ENCODE assay signal across 7 cellular contexts in the genomic region with DNA sequence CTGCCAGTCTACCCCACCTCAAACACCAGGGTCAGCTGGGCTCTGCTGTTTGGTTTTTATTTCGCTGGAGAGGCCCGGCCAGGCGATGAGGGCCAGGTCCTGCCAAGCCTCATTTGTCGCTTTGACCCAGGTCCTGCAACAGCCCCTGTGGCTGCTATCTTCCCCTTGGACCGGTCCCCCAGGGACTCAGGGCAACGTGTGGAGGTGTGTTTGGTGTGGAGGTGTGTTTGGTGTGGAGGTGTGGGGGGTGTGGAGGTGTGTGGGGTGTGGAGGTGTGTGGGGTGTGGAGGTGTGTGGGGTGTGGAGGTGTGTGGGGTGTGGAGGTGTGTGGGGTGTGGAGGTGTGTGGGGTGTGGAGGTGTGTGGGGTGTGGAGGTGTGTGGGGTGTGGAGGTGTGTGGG. TPM values are rescaled to one million over a fixed set of nuclear protein-coding genes. Genes with fewer than 3 reads are reported as not detected.
A peak's percentile ranks its signal among the peaks of the same experiment; 100 is the strongest.
DNase-seq lines count a peak whose midpoint lies in the region; ATAC-seq and TF ChIP-seq lines count a peak whose summit lies in the region.
"Not testable (repeated sequence)": the region's sequence is repeated elsewhere in the genome, so short reads cannot be mapped to it uniquely, and the experiment has no call there.

No MANE protein-coding gene starts in this region.

- not testable (repeated sequence) for H3K9me3 ChIP-seq in gastroesophageal sphincter; neural progenitor cell (ENCODE audit: low read depth)

- TF ChIP-seq EP300 in gastroesophageal sphincter (IDR thresholded peaks at IDR 0.05): not testable (repeated sequence)

- H3K4me1 Mint-ChIP-seq in IgD-negative memory B cell (peaks cover 5 to 18% (median 15%) of the 10 kb centered on the region in 3 donors), mesothelial cell of epicardium (peaks cover 49% of the 10 kb centered on the region), neural progenitor cell (peaks cover 20% of the 10 kb centered on the region)
- H3K4me1 Mint-ChIP-seq in activated T-cell treated with anti-CD3 and anti-CD28 coated beads, Interleukin-2, amount 50 U/mL, for 72 hours (ENCODE audit: low read depth): peaks cover 33% of the 10 kb centered on the region
- H3K4me1 Mint-ChIP-seq in central memory CD8-positive, alpha-beta T cell: peaks cover 41% of the 10 kb centered on the region
- H3K4me1 Mint-ChIP-seq in stimulated activated effector memory CD8-positive, alpha-beta T cell treated with anti-CD3 and anti-CD28 coated beads, Interleukin-12 subunit alpha, Interleukin-12 subunit beta, amount 100 ng/mL, for 72 hours: peaks cover 35% of the 10 kb centered on the region

- H3K27ac ChIP-seq in gastroesophageal sphincter: peak overlapping the region in 3 of 4 donors; percentile 69 to 97 (median 95)
- H3K27ac ChIP-seq in neural progenitor cell: not testable (repeated sequence)

- not testable (repeated sequence) for H3K27me3 ChIP-seq in gastroesophageal sphincter, neural progenitor cell

- H3K27ac Mint-ChIP-seq in IgD-negative memory B cell (peak overlapping the region in 1 of 3 donors; percentile 78), mesothelial cell of epicardium (peak overlapping the region; percentile 36)
- H3K27ac Mint-ChIP-seq in activated T-cell treated with anti-CD3 and anti-CD28 coated beads, Interleukin-2, amount 50 U/mL, for 72 hours: peak overlapping the region; percentile 56
- peak overlapping the region; percentile 69 for H3K27ac Mint-ChIP-seq in central memory CD8-positive, alpha-beta T cell (ENCODE audit: low read depth)
- not testable (repeated sequence) for H3K27ac Mint-ChIP-seq in neural progenitor cell
- H3K27ac Mint-ChIP-seq in stimulated activated effector memory CD8-positive, alpha-beta T cell treated with anti-CD3 and anti-CD28 coated beads, Interleukin-12 subunit alpha, Interleukin-12 subunit beta, amount 100 ng/mL, for 72 hours: peak overlapping the region; percentile 80

- peaks cover 71% of the 10 kb centered on the region for H4K20me1 ChIP-seq in neural progenitor cell (ENCODE audit: low read depth)

- not testable (repeated sequence) for H3K4me2 ChIP-seq in neural progenitor cell

- H3F3A ChIP-seq in neural progenitor cell (ENCODE audit: low read depth): not testable (repeated sequence)

- H3K36me3 Mint-ChIP-seq in IgD-negative memory B cell; activated T-cell treated with anti-CD3 and anti-CD28 coated beads, Interleukin-2, amount 50 U/mL, for 72 hours (ENCODE audit: insufficient read depth in 2 of 2); mesothelial cell of epicardium; neural progenitor cell: not testable (repeated sequence)
- H3K36me3 Mint-ChIP-seq in central memory CD8-positive, alpha-beta T cell (ENCODE audit: insufficient read depth): peaks cover 21% of the 10 kb centered on the region
- peaks cover 21% of the 10 kb centered on the region for H3K36me3 Mint-ChIP-seq in stimulated activated effector memory CD8-positive, alpha-beta T cell treated with anti-CD3 and anti-CD28 coated beads, Interleukin-12 subunit alpha, Interleukin-12 subunit beta, amount 100 ng/mL, for 72 hours

- H3K4me1 ChIP-seq in gastroesophageal sphincter: peaks cover 0 to 91% (median 59%) of the 10 kb centered on the region in 3 donors
- H3K4me1 ChIP-seq in neural progenitor cell: peaks cover 13% of the 10 kb centered on the region

- not testable (repeated sequence) for ATAC-seq in activated T-cell treated with anti-CD3 and anti-CD28 coated beads, Interleukin-2, amount 50 U/mL, for 72 hours (replicated peaks in 1 of 2); central memory CD8-positive, alpha-beta T cell (replicated peaks; ENCODE audit: extremely low read depth, poor library complexity, severe bottlenecking); gastroesophageal sphincter; stimulated activated effector memory CD8-positive, alpha-beta T cell treated with anti-CD3 and anti-CD28 coated beads, Interleukin-12 subunit alpha, Interleukin-12 subunit beta, amount 100 ng/mL, for 72 hours

- not testable (repeated sequence) for H3K9ac ChIP-seq in neural progenitor cell

- DNase-seq in activated T-cell treated with anti-CD3 and anti-CD28 coated beads, Interleukin-2, amount 50 U/mL, for 72 hours; central memory CD8-positive, alpha-beta T cell (ENCODE audit: low spot score in 2 of 2); mesothelial cell of epicardium (ENCODE audit: low spot score in 2 of 2, unreplicated experiment in 2 of 2); neural progenitor cell (ENCODE audit: low spot score); stimulated activated effector memory CD8-positive, alpha-beta T cell treated with anti-CD3 and anti-CD28 coated beads, Interleukin-12 subunit alpha, Interleukin-12 subunit beta, amount 100 ng/mL, for 72 hours (ENCODE audit: low spot score in 2 of 2): not testable (repeated sequence)

- peaks cover 0 to 24% of the 10 kb centered on the region in 2 donors for H3K36me3 ChIP-seq in gastroesophageal sphincter
- H3K36me3 ChIP-seq in neural progenitor cell: not testable (repeated sequence)

- H2AFZ ChIP-seq in neural progenitor cell (replicated peaks): not testable (repeated sequence)

- H3K27me3 Mint-ChIP-seq in IgD-negative memory B cell; activated T-cell treated with anti-CD3 and anti-CD28 coated beads, Interleukin-2, amount 50 U/mL, for 72 hours (ENCODE audit: low read depth); central memory CD8-positive, alpha-beta T cell; mesothelial cell of epicardium (ENCODE audit: low read depth): not testable (repeated sequence)
- H3K27me3 Mint-ChIP-seq in neural progenitor cell (ENCODE audit: insufficient read depth, low read depth): peaks cover 10% of the 10 kb centered on the region

- H3K4me3 Mint-ChIP-seq in IgD-negative memory B cell: peak overlapping the region in 3 of 4 donors; percentile 23 to 79 (median 63)
- not testable (repeated sequence) for H3K4me3 Mint-ChIP-seq in activated T-cell treated with anti-CD3 and anti-CD28 coated beads, Interleukin-2, amount 50 U/mL, for 72 hours; central memory CD8-positive, alpha-beta T cell; mesothelial cell of epicardium; stimulated activated effector memory CD8-positive, alpha-beta T cell treated with anti-CD3 and anti-CD28 coated beads, Interleukin-12 subunit alpha, Interleukin-12 subunit beta, amount 100 ng/mL, for 72 hours
- H3K4me3 Mint-ChIP-seq in neural progenitor cell: peak overlapping the region; percentile 55

- WGBS in gastroesophageal sphincter (ENCODE audit: low coverage in 1 of 2), 2 donors: no CpG with 5 or more reads among the region's 6 CpGs

- TF ChIP-seq CTCF in gastroesophageal sphincter (IDR thresholded peaks at IDR 0.05); mesothelial cell of epicardium (IDR thresholded peaks at IDR 0.05; ENCODE audit: unreplicated experiment); neural progenitor cell (IDR thresholded peaks at IDR 0.05): not testable (repeated sequence)

- not testable (repeated sequence) for H3K9me3 Mint-ChIP-seq in IgD-negative memory B cell; activated T-cell treated with anti-CD3 and anti-CD28 coated beads, Interleukin-2, amount 50 U/mL, for 72 hours; central memory CD8-positive, alpha-beta T cell; mesothelial cell of epicardium; neural progenitor cell; stimulated activated effector memory CD8-positive, alpha-beta T cell treated with anti-CD3 and anti-CD28 coated beads, Interleukin-12 subunit alpha, Interleukin-12 subunit beta, amount 100 ng/mL, for 72 hours

- peaks cover 84% of the 10 kb centered on the region for H3K79me2 ChIP-seq in neural progenitor cell (ENCODE audit: low read depth)

- TF ChIP-seq POLR2A in gastroesophageal sphincter (IDR thresholded peaks at IDR 0.05): not testable (repeated sequence)

- H3K4me3 ChIP-seq in gastroesophageal sphincter: peak overlapping the region in 1 of 2 donors; percentile 27
- H3K4me3 ChIP-seq in neural progenitor cell: not testable (repeated sequence)

RNA-seq across cellular contexts. Expression of gene PIAS4, which starts 3.9 kb away (rescaled TPM):
- polyA plus RNA-seq in IgD-negative memory B cell: 8.9 TPM
- total RNA-seq in activated T-cell treated with anti-CD3 and anti-CD28 coated beads, Interleukin-2, amount 50 U/mL, for 72 hours: 10 to 100 TPM; 33.4 TPM
- total RNA-seq in gastroesophageal sphincter: 10 to 100 TPM; 15.3 to 26.4 (median 16.8) TPM
- total RNA-seq in mesothelial cell of epicardium: 47.9 to 50.1 TPM (median 48.0 TPM) in 3 replicates
- 17.0 and 34.1 TPM in 2 replicates for total RNA-seq in neural progenitor cell (ENCODE audit: low replicate concordance)

RNA-seq across cellular contexts. Expression of gene EEF2, which starts 26.2 kb away (rescaled TPM):
- polyA plus RNA-seq in IgD-negative memory B cell: 1,056 TPM
- total RNA-seq in activated T-cell treated with anti-CD3 and anti-CD28 coated beads, Interleukin-2, amount 50 U/mL, for 72 hours: 1,000 to 10,000 TPM; 3,876 to 4,058 TPM
- total RNA-seq in gastroesophageal sphincter (1,000 to 10,000 TPM; 2,212 to 2,463 (median 2,311) TPM), mesothelial cell of epicardium (2,808 to 2,923 TPM (median 2,892 TPM) in 3 replicates), neural progenitor cell (ENCODE audit: low replicate concordance) (1,288 and 2,841 TPM in 2 replicates)

RNA-seq across cellular contexts. Expression of gene DAPK3, which starts 40.5 kb away (rescaled TPM):
- 34.7 TPM for polyA plus RNA-seq in IgD-negative memory B cell
- 10 to 100 TPM; 33.8 to 45.9 TPM for total RNA-seq in activated T-cell treated with anti-CD3 and anti-CD28 coated beads, Interleukin-2, amount 50 U/mL, for 72 hours
- total RNA-seq in gastroesophageal sphincter: 100 to 1,000 TPM; 192 to 257 (median 235) TPM
- 127 to 135 TPM (median 131 TPM) in 3 replicates for total RNA-seq in mesothelial cell of epicardium
- 33.7 and 96.6 TPM in 2 replicates for total RNA-seq in neural progenitor cell (ENCODE audit: low replicate concordance)

RNA-seq across cellular contexts. Expression of gene ZBTB7A, which starts 55.3 kb away (rescaled TPM):
- polyA plus RNA-seq in IgD-negative memory B cell: 75.7 TPM
- total RNA-seq in activated T-cell treated with anti-CD3 and anti-CD28 coated beads, Interleukin-2, amount 50 U/mL, for 72 hours: 10 to 100 TPM; 29.9 to 39.6 TPM
- total RNA-seq in gastroesophageal sphincter (100 to 1,000 TPM in 1 of 4 donors, 10 to 100 TPM in 3; 65.6 to 122 (median 82.4) TPM), mesothelial cell of epicardium (27.3 to 27.9 TPM (median 27.7 TPM) in 3 replicates), neural progenitor cell (ENCODE audit: low replicate concordance) (4.0 and 10.0 TPM in 2 replicates)
